ENCODE assay signal across 9 cellular contexts in the genomic region with DNA sequence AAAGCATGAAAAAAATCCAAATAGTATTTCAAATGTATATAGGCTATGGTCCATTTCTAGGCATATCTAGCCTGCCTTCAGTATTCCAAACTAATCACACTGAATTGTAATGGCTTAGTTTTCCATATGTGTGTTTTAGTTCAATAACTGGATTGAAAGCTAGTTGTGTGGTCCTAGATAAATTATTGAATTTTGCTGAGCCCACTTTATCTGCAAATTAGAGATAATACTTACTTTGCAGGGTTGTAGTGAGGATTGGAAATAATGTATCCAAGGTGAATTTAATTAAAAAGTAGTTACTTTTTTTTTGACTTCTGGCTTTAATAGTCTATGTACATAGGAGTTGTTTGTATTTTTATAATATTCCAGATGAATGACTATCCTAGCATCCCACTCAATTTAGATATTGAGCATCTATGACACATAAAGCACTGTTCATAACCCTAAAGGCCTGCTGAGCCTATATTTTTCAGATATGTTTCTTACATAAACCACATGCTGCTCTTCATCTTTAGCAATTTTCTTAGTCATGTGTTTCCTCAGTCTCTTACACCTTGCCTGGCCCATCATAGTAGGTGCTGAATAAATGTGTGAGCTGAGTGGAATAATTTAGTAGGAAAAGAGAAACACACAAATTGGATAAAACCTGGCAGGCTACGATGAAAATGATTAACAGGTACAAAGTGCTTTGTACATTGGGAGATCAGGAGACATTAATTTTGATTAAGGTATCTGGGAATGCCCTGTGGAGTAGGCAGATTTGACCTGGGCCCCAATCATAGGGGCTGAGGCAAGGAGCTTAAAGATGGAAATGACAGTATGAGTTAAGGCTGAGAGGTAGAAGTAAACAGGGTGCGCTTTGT. TPM values are rescaled to one million over a fixed set of nuclear protein-coding genes. Genes with fewer than 3 reads are reported as not detected.
DNase-seq lines count a peak whose midpoint lies in the region; ATAC-seq, FAIRE-seq and TF ChIP-seq lines count a peak whose summit lies in the region.
"Had no signal": no experiment of that assay in that cellular context is flagged by ENCODE, and none has a peak within 500 bp of the region (broad histone marks: within the 10 kb centered on the region; RNA-seq: fewer than 3 reads in every experiment).

No MANE protein-coding gene starts in this region.

- H3K4me3 ChIP-seq in HEK293 (ENCODE audit: low read depth, low read length) (peak overlapping the region; percentile 53; the same call in 1 of the 2 replicates), fibroblast of villous mesenchyme (ENCODE audit: low read depth, low read length) (peak overlapping the region; percentile 73), small intestine (ENCODE audit: low read depth in 1 of 2, low read length in 2 of 2) (peak overlapping the region; percentile 27 to 56)

- 14 to 42% (median 24%) methylated on average over 2 of the region's 2 CpGs for WGBS in small intestine, 3 donors

- H3K9me3 Mint-ChIP-seq in T-helper 1 cell treated with Interleukin-12 subunit alpha and Interleukin-12 subunit beta and Interleukin-4 antibody, amounts not matched to agents 30 μg/mL and 1 μg/mL, for 36 hours, result no peaks in the 10 kb centered on the region

- peak overlapping the region; percentile 88 for H3K4me3 Mint-ChIP-seq in T-helper 1 cell treated with Interleukin-12 subunit alpha and Interleukin-12 subunit beta and Interleukin-4 antibody, amounts not matched to agents 30 μg/mL and 1 μg/mL, for 36 hours

- DNase-seq in fibroblast of villous mesenchyme (ENCODE audit: low read depth) (no peak), small intestine (peak; percentile 5), GM12892 (ENCODE audit: insufficient read length) (no peak), amygdala (lab: John Stamatoyannopoulos, UW) (no peak)

- H3K36me3 Mint-ChIP-seq in T-helper 1 cell treated with Interleukin-12 subunit alpha and Interleukin-12 subunit beta and Interleukin-4 antibody, amounts not matched to agents 30 μg/mL and 1 μg/mL, for 36 hours (ENCODE audit: low read depth), result peaks cover 7% of the 10 kb centered on the region

- H3K27me3 Mint-ChIP-seq in T-helper 1 cell treated with Interleukin-12 subunit alpha and Interleukin-12 subunit beta and Interleukin-4 antibody, amounts not matched to agents 30 μg/mL and 1 μg/mL, for 36 hours (ENCODE audit: low read depth), result no peaks in the 10 kb centered on the region

- POLR2A ChIA-PET in HEK293 (lab: Yijun Ruan, JAX), result interaction anchor here (0.9 to 2.0 kb wide), 7 partner anchors 8 to 94 kb away, joined by 4 to 22 read pairs (median 4); partner anchors contain the start of gene CTDSP2

- H3K4me1 ChIP-seq in HEK293 (ENCODE audit: control insufficient read depth, insufficient read depth, low read length) (0 out of 2 replicates have a peak, but pooled peaks cover 2% of the 10 kb centered on the region), small intestine (ENCODE audit: control insufficient read depth in 2 of 2, insufficient read depth in 1 of 2, low read depth in 1 of 2, low read length in 1 of 2) (peaks cover 0 to 6% of the 10 kb centered on the region in 2 donors)

- FAIRE-seq in small intestine (lab: Jason Lieb, UNC), result no peak
- no peak for FAIRE-seq in GM12892 (lab: Jason Lieb, UNC)
- FAIRE-seq: islet of Langerhans had no signal

- TF ChIP-seq POLR2A in GM12892 (IDR thresholded peaks at IDR 0.05; ENCODE audit: low read depth, low read length), result no peak

- H3K9me3 ChIP-seq in HEK293 (ENCODE audit: control insufficient read depth, insufficient read depth, low read depth, low read length), result no peaks in the 10 kb centered on the region
- no peaks in the 10 kb centered on the region for H3K9me3 ChIP-seq in small intestine (ENCODE audit: control insufficient read depth, low read depth)

- H3K36me3 ChIP-seq in HEK293 (ENCODE audit: control insufficient read depth in 2 of 2, insufficient read depth in 1 of 2, low read length in 2 of 2) (no peaks in the 10 kb centered on the region; a peak in 1 of 3 replicates), small intestine (ENCODE audit: control insufficient read depth in 2 of 2, insufficient read depth in 2 of 2, low read length in 2 of 2) (no peaks in the 10 kb centered on the region)

- H3K27ac ChIP-seq in HEK293 (ENCODE audit: extremely low read depth, low read depth, low read length) (peak overlapping the region; percentile 47; the same call in 1 of the 2 replicates), small intestine (ENCODE audit: low read depth in 1 of 2, low read length in 1 of 2) (peak overlapping the region; percentile 95 to 99)

- H3K27me3 ChIP-seq in small intestine (ENCODE audit: control insufficient read depth in 2 of 2, insufficient read depth in 2 of 2, low read length in 2 of 2), result no peaks in the 10 kb centered on the region

- peak overlapping the region; percentile 96 for H3K27ac Mint-ChIP-seq in T-helper 1 cell treated with Interleukin-12 subunit alpha and Interleukin-12 subunit beta and Interleukin-4 antibody, amounts not matched to agents 30 μg/mL and 1 μg/mL, for 36 hours

- ATAC-seq in HG02588 (IDR thresholded peaks at IDR 0.05; ENCODE audit: unreplicated experiment) (no peak), GM19395 (IDR thresholded peaks at IDR 0.05; ENCODE audit: unreplicated experiment) (no peak)

- TF ChIP-seq CTCF in HEK293 (tag by site-specific recombination; IDR thresholded peaks at IDR 0.05), result no peak
- TF ChIP-seq CTCF in fibroblast of villous mesenchyme (IDR thresholded peaks at IDR 0.05; ENCODE audit: insufficient read depth, low read depth, low read length), result no peak

- CTCF ChIA-PET in HEK293 (lab: Yijun Ruan, JAX), result interaction anchor here (0.5 to 0.6 kb wide), 2 partner anchors 39 to 408 kb away, joined by 3 to 4 read pairs; no protein-coding TSS in a partner anchor

- peaks cover 39% of the 10 kb centered on the region for H3K4me1 Mint-ChIP-seq in T-helper 1 cell treated with Interleukin-12 subunit alpha and Interleukin-12 subunit beta and Interleukin-4 antibody, amounts not matched to agents 30 μg/mL and 1 μg/mL, for 36 hours (ENCODE audit: low read depth)

TF ChIP-seq in HEK293, 187 proteins besides CTCF, POLR2A, EP300 and RAD21:
- TF ChIP-seq SCRT1 (tag by site-specific recombination; IDR thresholded peaks at IDR 0.05; ENCODE audit: borderline replicate concordance), result 0 out of 2 replicates have a peak, but pooled peaks have one; percentile 22
- peak; percentile 86 for TF ChIP-seq ZNF664 (tag by site-specific recombination; IDR thresholded peaks at IDR 0.05)
- TF ChIP-seq KLF16 (tag by site-specific recombination; IDR thresholded peaks at IDR 0.05), result no peak

RNA-seq across cellular contexts. Expression of gene ATP23, which starts 1.1 kb away (rescaled TPM):
- 7.1 and 9.9 TPM in 2 replicates for total RNA-seq in fibroblast of villous mesenchyme
- polyA plus RNA-seq in small intestine, result 10 to 100 TPM in 2 of 3 donors, 1 to 10 TPM in 1; 5.4 to 15.4 (median 10.2) TPM
- polyA plus RNA-seq in GM12892 (2012; ENCODE audit: missing spikeins), result 9.5 TPM
